8 cellular contexts compared by ENCODE assay signal in genomic region chr1:208243851-208244583, GRCh38. TPM values are rescaled to one million over a fixed set of nuclear protein-coding genes. Genes with fewer than 3 reads are reported as not detected.
A peak's percentile ranks its signal among the peaks of the same experiment; 100 is the strongest.
DNase-seq lines count a peak whose midpoint lies in the region; ATAC-seq and TF ChIP-seq lines count a peak whose summit lies in the region.

TSS of gene PLXNA2 (minus strand) at chr1:208244384. CDS start at chr1:208217922, 26,462 bp downstream.

- DNase-seq in RPMI8226 (peak; percentile 95), activated gamma-delta T cell (lab: John Stamatoyannopoulos, UW) (peak; percentile 46), fibroblast of the conjunctiva (ENCODE audit: low read depth) (peak; percentile 17), stromal cell of bone marrow (ENCODE audit: low read depth) (peak; percentile 31), superior temporal gyrus (ENCODE audit: extremely low spot score) (no peak)
- peak; percentile 89 for DNase-seq in natural killer cell treated with Interleukin-12 subunit alpha and Interleukin-12 subunit beta and Interleukin-15 and Interleukin-18, amount 100 ng/mL, for 72 hours (ENCODE audit: low spot score)

- no peaks in the 10 kb centered on the region for H3K36me3 Mint-ChIP-seq in natural killer cell treated with Interleukin-12 subunit alpha and Interleukin-12 subunit beta and Interleukin-15 and Interleukin-18, amount 100 ng/mL, for 72 hours

- peak within 1 kb of the TSS; percentile 87 for H2AFZ ChIP-seq in KMS-11 (ENCODE audit: low read depth)

- H4K20me1 ChIP-seq in KMS-11 (ENCODE audit: insufficient read depth), result no peaks in the 10 kb centered on the region

- H3K9me3 Mint-ChIP-seq in natural killer cell treated with Interleukin-12 subunit alpha and Interleukin-12 subunit beta and Interleukin-15 and Interleukin-18, amount 100 ng/mL, for 72 hours, result no peaks in the 10 kb centered on the region

- no peaks in the 10 kb centered on the region; the same call in 1 of the 2 replicates for H3K79me2 ChIP-seq in KMS-11 (ENCODE audit: insufficient read depth, low read depth)

- H3K27ac Mint-ChIP-seq in natural killer cell treated with Interleukin-12 subunit alpha and Interleukin-12 subunit beta and Interleukin-15 and Interleukin-18, amount 100 ng/mL, for 72 hours, result peak within 1 kb of the TSS; percentile 60 to 70

- H3K27ac ChIP-seq in KMS-11, result peak within 1 kb of the TSS; percentile 0; the same call in 1 of the 2 replicates

- H3K9ac ChIP-seq in KMS-11, result peak within 1 kb of the TSS; percentile 52

- no peak for TF ChIP-seq CTCF in KMS-11 (conservative IDR thresholded peaks at IDR 0.05; ENCODE audit: low read depth, low read length)

- H3K4me2 ChIP-seq in KMS-11, result peak within 1 kb of the TSS; percentile 77

- peak within 1 kb of the TSS; percentile 77 for H3K4me3 Mint-ChIP-seq in natural killer cell treated with Interleukin-12 subunit alpha and Interleukin-12 subunit beta and Interleukin-15 and Interleukin-18, amount 100 ng/mL, for 72 hours

- H3K4me3 ChIP-seq in KMS-11 (IDR thresholded peaks at IDR 0.05; ENCODE audit: insufficient read depth, low read depth, low read length), result peak within 1 kb of the TSS; percentile 79

- no peaks in the 10 kb centered on the region for H3K27me3 ChIP-seq in KMS-11 (ENCODE audit: insufficient read depth, low read depth)

- H3K4me1 ChIP-seq in KMS-11 (ENCODE audit: low read depth, poor library complexity, severe bottlenecking), result peaks cover 20% of the 10 kb centered on the region

- ATAC-seq in GM18498 (IDR thresholded peaks at IDR 0.05; ENCODE audit: unreplicated experiment), result peak; percentile 51
- peak; percentile 92 for ATAC-seq in natural killer cell treated with Interleukin-12 subunit alpha and Interleukin-12 subunit beta and Interleukin-15 and Interleukin-18, amount 100 ng/mL, for 72 hours

- peaks cover 25 to 26% of the 10 kb centered on the region in 2 donors for H3K27me3 Mint-ChIP-seq in natural killer cell treated with Interleukin-12 subunit alpha and Interleukin-12 subunit beta and Interleukin-15 and Interleukin-18, amount 100 ng/mL, for 72 hours

- H3K4me1 Mint-ChIP-seq in natural killer cell treated with Interleukin-12 subunit alpha and Interleukin-12 subunit beta and Interleukin-15 and Interleukin-18, amount 100 ng/mL, for 72 hours (ENCODE audit: low read depth in 2 of 2), result peaks cover 11 to 13% of the 10 kb centered on the region in 2 donors

- H3K36me3 ChIP-seq in KMS-11 (ENCODE audit: insufficient read depth), result no peaks in the 10 kb centered on the region

RNA-seq across cellular contexts. Expression of gene PLXNA2, which starts in this region (rescaled TPM):
- 1 to 10 TPM; 1.1 to 1.3 TPM for total RNA-seq in natural killer cell treated with Interleukin-12 subunit alpha and Interleukin-12 subunit beta and Interleukin-15 and Interleukin-18, amount 100 ng/mL, for 72 hours
